19 cellular contexts compared by ENCODE assay signal in the genomic region with DNA sequence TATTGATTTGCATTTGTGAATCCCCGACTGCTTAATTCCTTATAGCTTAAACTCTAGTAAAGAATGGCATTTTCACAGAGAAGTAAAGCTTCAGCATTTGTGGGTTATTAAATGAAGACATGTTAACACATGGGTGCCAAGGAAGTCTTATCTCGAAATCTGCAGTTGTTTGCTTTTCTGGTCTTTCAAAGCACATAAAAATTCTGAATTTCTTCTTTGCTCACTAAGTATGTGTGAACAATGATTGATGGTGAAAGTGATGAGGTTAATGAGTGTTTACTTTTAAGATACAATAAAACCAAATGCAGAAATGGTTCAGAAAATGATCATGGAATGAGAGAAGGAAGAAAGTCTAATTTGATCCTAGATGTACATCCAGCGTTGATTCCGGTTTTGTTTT.
A peak's percentile ranks its signal among the peaks of the same experiment; 100 is the strongest.
DNase-seq lines count a peak whose midpoint lies in the region; ATAC-seq, FAIRE-seq and TF ChIP-seq lines count a peak whose summit lies in the region.
"Had no signal": no experiment of that assay in that cellular context is flagged by ENCODE, and none has a peak within 500 bp of the region (broad histone marks: within the 10 kb centered on the region; RNA-seq: fewer than 3 reads in every experiment).

No MANE protein-coding gene starts in this region.

- no peak for ATAC-seq in GM21390 (IDR thresholded peaks at IDR 0.05; ENCODE audit: unreplicated experiment)
- ATAC-seq: HCT116, HepG2 had no signal

- peak; percentile 84 for FAIRE-seq in endometrium (lab: Jason Lieb, UNC)
- FAIRE-seq: A204.1, GM12892, GM18507, HepG2 had no signal

- DNase-seq in EH (ENCODE audit: low read depth) (peak; percentile 22), LNCaP clone FGC (ENCODE audit: low read depth) (peak; percentile 89), T-helper 9 cell (no peak), iPS-NIHi11 (ENCODE audit: low spot score) (no peak)
- DNase-seq: ACHN; BE2C; C1 segment of cervical spinal cord; CD4-positive, CD25-positive, alpha-beta regulatory T cell; CD8-positive, alpha-beta memory T cell; GDM1; GOT3; H7 had no signal

- no peak overlapping the region for H3K4me3 ChIP-seq in LNCaP clone FGC (ENCODE audit: low read depth, low read length)

- no peak for TF ChIP-seq CTCF in LNCaP clone FGC (IDR thresholded peaks at IDR 0.05; ENCODE audit: control insufficient read depth, extremely low read depth, insufficient read depth)

Comparison
In these comparisons a context has a peak if more than half of its experiments do, and no peak if none do; other contexts are left out.
1. DNase-seq: peak in EH (single experiment) and LNCaP clone FGC (single experiment); none in T-helper 9 cell (single experiment) and iPS-NIHi11 (single experiment).